In genomic region chr1:31714442-31715096, GRCh38 we compare ENCODE assay signal across 8 cellular contexts. TPM values are rescaled to one million over a fixed set of nuclear protein-coding genes. Genes with fewer than 3 reads are reported as not detected.
DNase-seq lines count a peak whose midpoint lies in the region; ATAC-seq, FAIRE-seq and TF ChIP-seq lines count a peak whose summit lies in the region.

No MANE protein-coding gene starts in this region.

- peak overlapping the region; percentile 3 to 64 (median 29) for H3K27ac ChIP-seq in pancreas

- no peaks in the 10 kb centered on the region for H3K9me3 Mint-ChIP-seq in activated naive CD4-positive, alpha-beta T cell treated with anti-CD3 and anti-CD28 coated beads, Interleukin-2, amount 50 U/mL, for 72 hours

- TF ChIP-seq CTCF in pancreas (IDR thresholded peaks at IDR 0.05): no peak

- in situ Hi-C loops in G401 (cut with HindIII; ENCODE audit: low sequenced_read_pairs): no loop called here

- DNase-seq in G401 (ENCODE audit: low spot score) (peak; percentile 81), NCI-H524 treated with DMSO at 0.1 percent for 48 hours (lab: John Stamatoyannopoulos, UW) (peak; percentile 11), cardiac septum (ENCODE audit: low spot score) (peak; percentile 86), pancreas (peak in 3 of 6 donors; percentile 28 to 70 (median 40)), MV-4-11 (lab: John Stamatoyannopoulos, UW) (no peak)
- peak in 1 of 2 donors; percentile 28 for DNase-seq in activated naive CD4-positive, alpha-beta T cell treated with anti-CD3 and anti-CD28 coated beads, Interleukin-2, amount 50 U/mL, for 72 hours (ENCODE audit: low spot score in 2 of 2)
- no peak for DNase-seq in central memory CD4-positive, alpha-beta T cell

- 12% methylated on average over 35 to 39 of the region's 39 CpGs for WGBS in pancreas, 2 donors

- H3K4me1 ChIP-seq in pancreas: peaks cover 0 to 9% (median 3%) of the 10 kb centered on the region in 3 donors

- no peaks in the 10 kb centered on the region for H3K36me3 Mint-ChIP-seq in activated naive CD4-positive, alpha-beta T cell treated with anti-CD3 and anti-CD28 coated beads, Interleukin-2, amount 50 U/mL, for 72 hours

- FAIRE-seq in pancreas (lab: Jason Lieb, UNC): no peak

- H3K36me3 ChIP-seq in pancreas: no peaks in the 10 kb centered on the region

- intact Hi-C loops in cardiac septum (cut with DNase I) (loop anchor here (2.0 to 5.0 kb wide), 3 partner anchors 42 to 223 kb away; partner anchors contain the start of gene PTP4A2), pancreas (cut with DNase I) (no loop called here)

- H3K9me3 ChIP-seq in pancreas: no peaks in the 10 kb centered on the region

- H3K4me3 ChIP-seq in pancreas: peak overlapping the region in 2 of 4 donors; percentile 23 to 24

- H3K27ac Mint-ChIP-seq in activated naive CD4-positive, alpha-beta T cell treated with anti-CD3 and anti-CD28 coated beads, Interleukin-2, amount 50 U/mL, for 72 hours: peak overlapping the region in 1 of 2 donors; percentile 46

- ATAC-seq in activated naive CD4-positive, alpha-beta T cell treated with anti-CD3 and anti-CD28 coated beads, Interleukin-2, amount 50 U/mL, for 72 hours: peak; percentile 33 to 63
- ATAC-seq in pancreas (peak; percentile 14 to 35 (median 26)), GM18909 (IDR thresholded peaks at IDR 0.05; ENCODE audit: poor library complexity, unreplicated experiment) (no peak)

- H3K27me3 ChIP-seq in pancreas: no peaks in the 10 kb centered on the region

RNA-seq across cellular contexts. Expression of gene COL16A1, which starts 10.8 kb away (rescaled TPM):
- total RNA-seq in G401 (2014; rRNA removed; shearing (Covaris generic)): 50.5 and 56.2 TPM in 2 replicates
- under 1 TPM in 1 of 2 donors, not detected in 1; 0.21 TPM for total RNA-seq in activated naive CD4-positive, alpha-beta T cell treated with anti-CD3 and anti-CD28 coated beads, Interleukin-2, amount 50 U/mL, for 72 hours
- total RNA-seq in cardiac septum (45.9 TPM), pancreas (10 to 100 TPM in 3 of 6 donors, 1 to 10 TPM in 3; 3.3 to 26.7 (median 8.0) TPM)
- 10 to 100 TPM; 15.1 to 19.3 TPM for polyA plus RNA-seq in pancreas

RNA-seq across cellular contexts. Expression of gene ADGRB2, which starts 49.6 kb away (rescaled TPM):
- 45.4 and 49.5 TPM in 2 replicates for total RNA-seq in G401 (2014; rRNA removed; shearing (Covaris generic))
- total RNA-seq in activated naive CD4-positive, alpha-beta T cell treated with anti-CD3 and anti-CD28 coated beads, Interleukin-2, amount 50 U/mL, for 72 hours: 1 to 10 TPM in 1 of 2 donors, under 1 TPM in 1; 0.49 to 1.1 TPM
- total RNA-seq in cardiac septum: 7.7 TPM
- 1 to 10 TPM in 1 of 6 donors, under 1 TPM in 5; 0.12 to 1.3 (median 0.43) TPM for total RNA-seq in pancreas
- polyA plus RNA-seq in pancreas: under 1 TPM; 0.23 to 0.49 TPM

Comparison
In these comparisons a context has a peak if more than half of its experiments do, and no peak if none do; other contexts are left out.
1. DNase-seq: peak in G401 (single experiment), NCI-H524 treated with DMSO at 0.1 percent for 48 hours (single experiment) and cardiac septum (single experiment); none in central memory CD4-positive, alpha-beta T cell (single experiment) and MV-4-11 (single experiment).